In the genomic region with DNA sequence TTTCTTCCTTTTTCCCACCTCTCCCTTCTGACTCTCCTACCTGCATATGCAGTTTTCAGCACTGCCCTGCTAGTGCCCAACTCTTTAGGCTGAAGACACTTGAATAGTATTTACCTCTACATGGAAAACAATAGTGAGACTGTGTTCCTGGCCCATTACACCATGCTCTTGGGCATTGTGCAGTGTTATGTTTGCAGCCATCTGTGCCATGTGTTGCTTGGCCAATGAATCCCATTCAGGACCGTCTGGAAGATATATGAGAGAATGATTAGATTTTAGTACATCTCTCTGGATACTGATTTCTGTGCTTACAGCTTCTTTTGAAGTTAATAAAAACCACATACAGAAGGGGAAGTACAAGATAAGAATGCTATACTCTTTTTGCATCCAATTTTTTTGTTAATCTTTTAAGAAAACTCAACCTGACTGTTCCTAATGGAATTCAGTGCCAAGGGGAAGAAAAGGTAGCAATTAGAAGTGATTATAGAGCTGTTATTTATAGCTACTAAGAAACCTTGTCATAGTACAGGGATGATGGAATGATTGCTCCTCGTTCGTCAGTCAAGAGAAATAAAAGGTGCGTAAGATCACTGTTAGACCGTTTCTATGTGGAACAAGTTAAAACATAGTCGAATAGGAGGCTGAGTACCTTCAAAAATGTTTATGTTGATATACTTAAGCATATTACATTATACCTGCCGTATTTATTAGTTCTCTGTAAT, we compare ENCODE assay signal across 30 cellular contexts.
A peak's percentile ranks its signal among the peaks of the same experiment; 100 is the strongest.
DNase-seq lines count a peak whose midpoint lies in the region; ATAC-seq lines count a peak whose summit lies in the region.
"Had no signal": no experiment of that assay in that cellular context is flagged by ENCODE, and none has a peak within 500 bp of the region (broad histone marks: within the 10 kb centered on the region; RNA-seq: fewer than 3 reads in every experiment).

No MANE protein-coding gene starts in this region.

- DNase-seq in NCI-H1417 (lab: John Stamatoyannopoulos, UW) (peak in 2 of 3 experiments; percentile 12 to 55), NCI-H1417 treated with DMSO at 0.1 percent for 48 hours (lab: John Stamatoyannopoulos, UW) (no peak), NCI-H2171 treated with DMSO at 0.1 percent for 48 hours (lab: John Stamatoyannopoulos, UW) (peak; percentile 56), pons (ENCODE audit: low spot score) (peak; percentile 91), NCI-H146 treated with DMSO at 0.1 percent for 48 hours (lab: John Stamatoyannopoulos, UW; ENCODE audit: unreplicated experiment) (no peak), OCI-M2 (lab: John Stamatoyannopoulos, UW; ENCODE audit: unreplicated experiment) (no peak)
- DNase-seq: 8988T; activated CD4-positive, alpha-beta memory T cell treated with anti-CD3 and anti-CD28 coated beads, Interleukin-2, amount 10 ng/mL, durations not matched to agents 7 days and 5 days; activated CD4-positive, CD25-positive, alpha-beta regulatory T cell; activated CD8-positive, alpha-beta memory T cell treated with anti-CD3 and anti-CD28 coated beads, Interleukin-2, amount 50 U/mL, for 48 hours; aorta; Calu3; dermis blood vessel endothelial cell; GOT3; left ventricle myocardium inferior; NCI-H1436; NCI-H510A; SIG-M5; sigmoid colon; stimulated activated naive B cell treated with anti-CD40 and anti-IgM and Interleukin-4, amounts not matched to agents 10 μg/mL and 1 μg/mL and 100 μg/mL, for 72 hours; T-cell had no signal

- ATAC-seq in GM21528 (IDR thresholded peaks at IDR 0.05; ENCODE audit: low FRiP score, unreplicated experiment): no peak
- ATAC-seq: GM12878; Panc1; stimulated activated naive B cell treated with anti-CD40 and anti-IgM and Interleukin-4, amounts not matched to agents 10 μg/mL and 1 μg/mL and 100 μg/mL, for 72 hours; T-cell had no signal

- H3K27ac ChIP-seq in angular gyrus (ENCODE audit: low read depth, low read length): peak overlapping the region; percentile 17
- H3K27ac ChIP-seq: cardiac muscle cell, HL-60, left ventricle myocardium inferior, neutrophil, prostate gland, sigmoid colon, thoracic aorta had no signal

Comparison
In these comparisons a context has a peak if more than half of its experiments do, and no peak if none do; other contexts are left out.
1. DNase-seq: peak in NCI-H1417 (2 of 3), NCI-H2171 treated with DMSO at 0.1 percent for 48 hours (single experiment) and pons (single experiment); none in NCI-H1417 treated with DMSO at 0.1 percent for 48 hours (single experiment), NCI-H146 treated with DMSO at 0.1 percent for 48 hours (single experiment) and OCI-M2 (single experiment).